Comparison of ENCODE assay signal across 36 cellular contexts in genomic region chr3:162521669-162522068, GRCh38.
"Had no signal": no experiment of that assay in that cellular context is flagged by ENCODE, and none has a peak within 500 bp of the region (broad histone marks: within the 10 kb centered on the region; RNA-seq: fewer than 3 reads in every experiment).

No MANE protein-coding gene starts in this region.

- H3K4me1 ChIP-seq: adrenal gland, body of pancreas, breast epithelium had no signal

- H3K36me3 ChIP-seq: adrenal gland, brain microvascular endothelial cell, breast epithelium had no signal

- H3K4me3 Mint-ChIP-seq: activated B cell treated with CpG ODN at 0.5 μM for 24 hours; activated CD4-positive, alpha-beta memory T cell treated with anti-CD3 and anti-CD28 coated beads for 36 hours; activated CD4-positive, alpha-beta T cell treated with anti-CD3 and anti-CD28 coated beads, Interleukin-2, amount 10 ng/mL, durations not matched to agents 24 days and 14 days; activated CD8-positive, alpha-beta T cell treated with anti-CD3 and anti-CD28 coated beads, Interleukin-2, amount 10 ng/mL, durations not matched to agents 7 days and 5 days; activated naive CD4-positive, alpha-beta T cell treated with anti-CD3 and anti-CD28 coated beads for 36 hours; activated naive CD8-positive, alpha-beta T cell treated with anti-CD3 and anti-CD28 coated beads for 36 hours; activated T-cell treated with anti-CD3 and anti-CD28 coated beads, Interleukin-2, amount 50 U/mL, for 4 hours; activated T-cell treated with anti-CD3 and anti-CD28 coated beads, Interleukin-2, amount 50 U/mL, for 72 hours; activated T-helper 1 cell treated with anti-CD3 and anti-CD28 coated beads, Interleukin-12 subunit alpha, Interleukin-12 subunit beta, Interleukin-2, Interleukin-4 antibody, amounts not matched to agents 30 ng/mL and 10 ng/mL and 1 ng/mL, durations not matched to agents 14 hours and 24 hours and 36 hours; activated T-helper 17 cell treated with anti-CD3 and anti-CD28 coated beads, Interleukin-2, amount 50 U/mL, for 72 hours; T-helper 1 cell treated with Interleukin-12 subunit alpha and Interleukin-12 subunit beta and Interleukin-4 antibody, amounts not matched to agents 30 μg/mL and 1 μg/mL, for 36 hours; T-helper 2 cell treated with Interferon-gamma antibody and Interleukin-4, amounts not matched to agents 5 μg/mL and 100 μg/mL, for 36 hours had no signal

- H3K9me3 Mint-ChIP-seq: activated CD4-positive, alpha-beta T cell treated with anti-CD3 and anti-CD28 coated beads, Interleukin-2, amount 10 ng/mL, durations not matched to agents 24 days and 14 days; activated T-helper 1 cell treated with anti-CD3 and anti-CD28 coated beads, Interleukin-12 subunit alpha, Interleukin-12 subunit beta, Interleukin-2, Interleukin-4 antibody, amounts not matched to agents 30 ng/mL and 10 ng/mL and 1 ng/mL, durations not matched to agents 14 hours and 24 hours and 36 hours; T-helper 1 cell treated with Interleukin-12 subunit alpha and Interleukin-12 subunit beta and Interleukin-4 antibody, amounts not matched to agents 30 μg/mL and 1 μg/mL, for 36 hours; T-helper 2 cell treated with Interferon-gamma antibody and Interleukin-4, amounts not matched to agents 5 μg/mL and 100 μg/mL, for 36 hours had no signal

- H3K4me1 Mint-ChIP-seq: activated B cell treated with CpG ODN at 0.5 μM for 24 hours; activated CD4-positive, alpha-beta T cell treated with anti-CD3 and anti-CD28 coated beads, Interleukin-2, amount 10 ng/mL, durations not matched to agents 24 days and 14 days; activated naive CD8-positive, alpha-beta T cell treated with anti-CD3 and anti-CD28 coated beads for 36 hours; activated T-helper 17 cell treated with anti-CD3 and anti-CD28 coated beads, Interleukin-2, amount 50 U/mL, for 72 hours had no signal

- H3K27ac ChIP-seq: adrenal gland, body of pancreas, brain microvascular endothelial cell, breast epithelium, VCaP had no signal

- ATAC-seq: activated CD8-positive, alpha-beta T cell treated with anti-CD3 and anti-CD28 coated beads, Interleukin-2, amount 10 ng/mL, durations not matched to agents 7 days and 5 days; activated naive CD4-positive, alpha-beta T cell treated with anti-CD3 and anti-CD28 coated beads, Interleukin-2, amount 50 U/mL, for 72 hours; activated T-cell treated with anti-CD3 and anti-CD28 coated beads, Interleukin-2, amount 50 U/mL, for 4 hours; activated T-cell treated with anti-CD3 and anti-CD28 coated beads, Interleukin-2, amount 50 U/mL, for 72 hours; activated T-helper 17 cell treated with anti-CD3 and anti-CD28 coated beads, Interleukin-2, amount 50 U/mL, for 72 hours; body of pancreas had no signal

- H3K36me3 Mint-ChIP-seq: activated CD4-positive, alpha-beta memory T cell treated with anti-CD3 and anti-CD28 coated beads for 36 hours; activated naive CD4-positive, alpha-beta T cell treated with anti-CD3 and anti-CD28 coated beads, Interleukin-2, amount 50 U/mL, for 72 hours; activated naive CD8-positive, alpha-beta T cell treated with anti-CD3 and anti-CD28 coated beads for 36 hours had no signal

- DNase-seq: activated B cell treated with CpG ODN at 0.5 μM for 24 hours; activated CD4-positive, alpha-beta memory T cell treated with anti-CD3 and anti-CD28 coated beads for 36 hours; activated CD4-positive, alpha-beta T cell treated with anti-CD3 and anti-CD28 coated beads for 4 hours; activated CD4-positive, alpha-beta T cell treated with anti-CD3 and anti-CD28 coated beads, Interleukin-2, amount 10 ng/mL, durations not matched to agents 24 days and 14 days; activated CD4-positive, alpha-beta T cell treated with anti-CD3 and anti-CD28 coated beads, Interleukin-2, amount 50 U/mL, for 1 hour; activated CD4-positive, alpha-beta T cell treated with anti-CD3 and anti-CD28 coated beads, Interleukin-2, amount 50 U/mL, for 4 hours; activated CD4-positive, CD25-positive, alpha-beta regulatory T cell treated with anti-CD3 and anti-CD28 coated beads, Interleukin-2, amount 50 U/mL, for 72 hours; activated CD8-positive, alpha-beta memory T cell treated with anti-CD3 and anti-CD28 coated beads, Interleukin-2, amount 50 U/mL, for 4 hours; activated CD8-positive, alpha-beta T cell treated with anti-CD3 and anti-CD28 coated beads, Interleukin-2, amount 10 ng/mL, durations not matched to agents 7 days and 5 days; activated effector memory CD4-positive, alpha-beta T cell treated with anti-CD3 and anti-CD28 coated beads, Interleukin-2, amount 50 U/mL, for 16 hours; activated gamma-delta T cell treated with Interleukin-2 at 50 U/mL for 16 hours; activated naive CD4-positive, alpha-beta T cell; activated naive CD4-positive, alpha-beta T cell treated with anti-CD3 and anti-CD28 coated beads for 36 hours; activated naive CD4-positive, alpha-beta T cell treated with anti-CD3 and anti-CD28 coated beads, Interleukin-2, amount 50 U/mL, for 16 hours; activated naive CD8-positive, alpha-beta T cell treated with anti-CD3 and anti-CD28 coated beads for 36 hours; activated T-cell treated with anti-CD3 and anti-CD28 coated beads for 4 hours; activated T-cell treated with anti-CD3 and anti-CD28 coated beads, Interleukin-2, amount 50 U/mL, for 1 hour; activated T-cell treated with anti-CD3 and anti-CD28 coated beads, Interleukin-2, amount 50 U/mL, for 4 hours; activated T-cell treated with anti-CD3 and anti-CD28 coated beads, Interleukin-2, amount 50 U/mL, for 72 hours; adrenal gland; amniotic stem cell; aorta; body of pancreas; brain microvascular endothelial cell; central memory CD4-positive, alpha-beta T cell; T-helper 2 cell; T-helper 9 cell had no signal

- H3K27me3 Mint-ChIP-seq: activated B cell treated with CpG ODN at 0.5 μM for 24 hours; activated CD4-positive, alpha-beta memory T cell treated with anti-CD3 and anti-CD28 coated beads for 36 hours; activated CD4-positive, alpha-beta T cell treated with anti-CD3 and anti-CD28 coated beads, Interleukin-2, amount 10 ng/mL, durations not matched to agents 24 days and 14 days; activated naive CD8-positive, alpha-beta T cell treated with anti-CD3 and anti-CD28 coated beads for 36 hours; activated T-helper 17 cell treated with anti-CD3 and anti-CD28 coated beads, Interleukin-2, amount 50 U/mL, for 72 hours had no signal

- H3K4me3 ChIP-seq: adrenal gland, body of pancreas, breast epithelium had no signal

- H3K9me3 ChIP-seq: adrenal gland, body of pancreas, breast epithelium had no signal

- H3K27ac Mint-ChIP-seq: activated B cell treated with CpG ODN at 0.5 μM for 24 hours; activated CD4-positive, alpha-beta memory T cell treated with anti-CD3 and anti-CD28 coated beads for 36 hours; activated CD4-positive, alpha-beta T cell treated with anti-CD3 and anti-CD28 coated beads, Interleukin-2, amount 10 ng/mL, durations not matched to agents 24 days and 14 days; activated CD8-positive, alpha-beta T cell treated with anti-CD3 and anti-CD28 coated beads, Interleukin-2, amount 10 ng/mL, durations not matched to agents 7 days and 5 days; activated naive CD4-positive, alpha-beta T cell treated with anti-CD3 and anti-CD28 coated beads for 36 hours; activated naive CD4-positive, alpha-beta T cell treated with anti-CD3 and anti-CD28 coated beads, Interleukin-2, amount 50 U/mL, for 72 hours; activated naive CD8-positive, alpha-beta T cell treated with anti-CD3 and anti-CD28 coated beads for 36 hours; activated T-cell treated with anti-CD3 and anti-CD28 coated beads, Interleukin-2, amount 50 U/mL, for 72 hours; activated T-helper 1 cell treated with anti-CD3 and anti-CD28 coated beads, Interleukin-12 subunit alpha, Interleukin-12 subunit beta, Interleukin-2, Interleukin-4 antibody, amounts not matched to agents 30 ng/mL and 10 ng/mL and 1 ng/mL, durations not matched to agents 14 hours and 24 hours and 36 hours; activated T-helper 17 cell treated with anti-CD3 and anti-CD28 coated beads, Interleukin-2, amount 50 U/mL, for 72 hours; T-helper 1 cell treated with Interleukin-12 subunit alpha and Interleukin-12 subunit beta and Interleukin-4 antibody, amounts not matched to agents 30 μg/mL and 1 μg/mL, for 36 hours; T-helper 2 cell treated with Interferon-gamma antibody and Interleukin-4, amounts not matched to agents 5 μg/mL and 100 μg/mL, for 36 hours had no signal

- H3K27me3 ChIP-seq: adrenal gland, body of pancreas, brain microvascular endothelial cell, breast epithelium had no signal

- FAIRE-seq: astrocyte, TTC549 had no signal
